ENCODE assay signal across 9 cellular contexts in the genomic region with DNA sequence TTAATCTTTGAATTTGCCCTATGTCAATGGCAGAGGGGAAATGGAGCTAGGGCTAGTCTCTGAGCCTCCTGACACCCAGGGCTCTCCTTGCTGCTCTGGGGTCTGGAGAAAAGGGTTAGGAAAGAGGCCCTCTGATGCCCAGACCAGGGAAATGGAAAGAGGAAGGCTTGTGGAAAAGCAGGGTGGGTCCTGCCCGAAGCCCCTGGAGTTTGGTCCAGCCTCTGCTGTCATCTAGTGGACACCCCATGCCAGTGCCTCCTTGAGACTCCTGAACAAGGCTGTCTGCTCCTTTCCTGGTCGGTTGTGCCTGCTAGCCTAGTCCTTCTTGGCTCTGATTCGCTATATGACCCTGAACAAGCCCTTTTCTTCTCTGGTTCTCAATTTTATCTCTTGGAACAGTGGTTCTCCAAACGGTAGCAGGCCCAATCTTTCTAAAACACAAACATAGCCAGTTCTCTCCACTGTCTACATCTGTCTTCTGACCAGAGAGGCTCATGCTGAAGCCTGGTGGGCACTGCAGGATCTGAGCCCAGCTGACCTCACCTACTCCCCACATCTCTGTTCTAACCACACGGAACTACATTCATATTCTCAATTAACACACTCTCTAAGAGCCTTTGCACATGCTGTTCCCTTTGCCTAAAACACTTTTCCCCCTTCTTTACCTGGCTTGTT. TPM values are rescaled to one million over a fixed set of nuclear protein-coding genes. Genes with fewer than 3 reads are reported as not detected.
DNase-seq lines count a peak whose midpoint lies in the region; ATAC-seq and TF ChIP-seq lines count a peak whose summit lies in the region.
"Had no signal": no experiment of that assay in that cellular context is flagged by ENCODE, and none has a peak within 500 bp of the region (broad histone marks: within the 10 kb centered on the region; RNA-seq: fewer than 3 reads in every experiment).

No MANE protein-coding gene starts in this region.

- no peak overlapping the region for H2AFZ ChIP-seq in OCI-LY7 (ENCODE audit: low read length)
- H2AFZ ChIP-seq in trophoblast cell (ENCODE audit: insufficient read depth, low read length, poor library complexity) = no peak overlapping the region

- peak overlapping the region; percentile 34 for H2BK12ac ChIP-seq in trophoblast cell (ENCODE audit: low read length)

- no peak overlapping the region for H3K4me3 ChIP-seq in Jurkat, Clone E6-1 (ENCODE audit: low read length)
- no peak overlapping the region for H3K4me3 ChIP-seq in OCI-LY7 (ENCODE audit: low read depth, low read length, poor library complexity, severe bottlenecking)
- H3K4me3 ChIP-seq in heart right ventricle = no peak overlapping the region
- no peak overlapping the region for H3K4me3 ChIP-seq in trophoblast cell (ENCODE audit: low read depth, low read length)

- H3K4ac ChIP-seq in trophoblast cell (ENCODE audit: low read depth, low read length) = no peak overlapping the region

- no peak overlapping the region for H3K27ac ChIP-seq in OCI-LY7 (ENCODE audit: low read depth, low read length, poor library complexity, severe bottlenecking)
- peak overlapping the region; percentile 2 to 82 (median 77) for H3K27ac ChIP-seq in heart right ventricle
- peak overlapping the region; percentile 77 for H3K27ac ChIP-seq in trophoblast cell (ENCODE audit: low read depth, low read length)

- H3K79me2 ChIP-seq in OCI-LY7 (ENCODE audit: insufficient read depth, low read depth, low read length) (no peaks in the 10 kb centered on the region), trophoblast cell (ENCODE audit: control insufficient read depth, insufficient read depth, low read length, poor library complexity) (no peaks in the 10 kb centered on the region)

- TF ChIP-seq CTCF in OCI-LY7 (conservative IDR thresholded peaks at IDR 0.05; ENCODE audit: low read length) (peak; percentile 85), heart right ventricle (IDR thresholded peaks at IDR 0.05) (peak in 8 of 9 donors; percentile 83 to 97 (median 92))

- H3K9me3 ChIP-seq in OCI-LY7 (ENCODE audit: low read length) (peaks cover 12% of the 10 kb centered on the region), heart right ventricle (peaks cover 0 to 15% (median 0%) of the 10 kb centered on the region in 11 donors), trophoblast cell (ENCODE audit: insufficient read depth, low read depth, low read length) (no peaks in the 10 kb centered on the region)

- peak overlapping the region; percentile 7 for H3K18ac ChIP-seq in trophoblast cell (ENCODE audit: low read length)

- H3K4me2 ChIP-seq in OCI-LY7 (ENCODE audit: low read length) (no peak overlapping the region), trophoblast cell (ENCODE audit: low read length) (no peak overlapping the region)

- H3K23ac ChIP-seq in trophoblast cell (ENCODE audit: low read length) = no peak overlapping the region

- no peak overlapping the region for H3K9ac ChIP-seq in trophoblast cell (ENCODE audit: low read length)

- H4K20me1 ChIP-seq in OCI-LY7 (ENCODE audit: insufficient read depth, low read length) = no peaks in the 10 kb centered on the region

- H3K9me2 ChIP-seq in OCI-LY7 (ENCODE audit: insufficient read depth, low read length) = no peaks in the 10 kb centered on the region

- ATAC-seq in heart right ventricle (peak; percentile 92 to 99 (median 96)), GM21360 (IDR thresholded peaks at IDR 0.05; ENCODE audit: unreplicated experiment) (no peak), GM18868 (IDR thresholded peaks at IDR 0.05; ENCODE audit: unreplicated experiment) (no peak)

- peak overlapping the region; percentile 26 for H2BK120ac ChIP-seq in trophoblast cell (ENCODE audit: insufficient read depth, low read length, poor library complexity)

- POLR2A ChIA-PET in OCI-LY7 (lab: Charles Lee) = interaction anchor here (0.6 kb wide), 1 partner anchor 41 kb away, joined by 4 read pairs; no protein-coding TSS in a partner anchor

- H4K8ac ChIP-seq in trophoblast cell (ENCODE audit: low read depth, low read length) = peak overlapping the region; percentile 15

- H4K91ac ChIP-seq in trophoblast cell (ENCODE audit: low read depth, low read length) = peak overlapping the region; percentile 59

- H3K79me1 ChIP-seq in trophoblast cell (ENCODE audit: low read length) = peaks cover 3% of the 10 kb centered on the region

- DNase-seq in DMS 273 (lab: John Stamatoyannopoulos, UW; ENCODE audit: unreplicated experiment) (peak; percentile 84), OCI-LY7 (ENCODE audit: low spot score) (peak; percentile 61), amniotic stem cell (lab: John Stamatoyannopoulos, UW) (peak; percentile 41), heart right ventricle (peak; percentile 72 to 84), trophoblast cell (peak; percentile 64 to 74)
- DNase-seq in Jurkat, Clone E6-1 (ENCODE audit: low read depth, low spot score) = peak; percentile 29

- BruUV-seq in OCI-LY7 (replicated peaks; lab: Mats Ljungman, UMichigan) = no TSS peak

- H3K36me3 ChIP-seq in OCI-LY7 (ENCODE audit: insufficient read depth, low read length) (no peaks in the 10 kb centered on the region), heart right ventricle (no peaks in the 10 kb centered on the region), trophoblast cell (ENCODE audit: control insufficient read depth in 1 of 2, insufficient read depth in 2 of 2, low read length in 2 of 2) (no peaks in the 10 kb centered on the region)

- intact Hi-C loops in OCI-LY7 (cut with micrococcal nuclease; ENCODE audit: unreplicated experiment) (loop anchor here (1.0 to 5.0 kb wide), 4 partner anchors 42 to 387 kb away; partner anchors contain the start of gene SELENOM), heart right ventricle (cut with DNase I) (loop anchor here (1.0 to 10.0 kb wide), 16 partner anchors 37 to 514 kb away; partner anchors contain the start of genes SELENOM (in 6 of the 10), MORC2 (in 1 of the 10), SLC35E4 (in 1 of the 10) and TUG1 (in 1 of the 10))

- peak overlapping the region; percentile 6 for H3K14ac ChIP-seq in trophoblast cell (ENCODE audit: low read length)

- no peak overlapping the region for H2AK5ac ChIP-seq in trophoblast cell (ENCODE audit: low read length)

- H3K4me1 ChIP-seq in OCI-LY7 (ENCODE audit: insufficient read depth, low read length, poor library complexity, severe bottlenecking) (no peaks in the 10 kb centered on the region), heart right ventricle (peaks cover 0 to 20% (median 12%) of the 10 kb centered on the region in 9 donors), trophoblast cell (ENCODE audit: control insufficient read depth in 1 of 2, insufficient read depth in 2 of 2, low read length in 2 of 2) (peaks cover 5 to 13% of the 10 kb centered on the region in 2 experiments)

- 16 to 20% methylated on average over 5 of the region's 5 CpGs for WGBS in heart right ventricle, 2 donors
- WGBS in trophoblast cell (ENCODE audit: extremely low coverage, insufficient coverage, insufficient read length) = no CpG with 5 or more reads among the region's 5 CpGs

- peak overlapping the region; percentile 53 for H2BK5ac ChIP-seq in trophoblast cell (ENCODE audit: low read depth, low read length, poor library complexity)

- H3K27me3 ChIP-seq in heart right ventricle (no peaks in the 10 kb centered on the region), trophoblast cell (ENCODE audit: insufficient read depth, low read length) (no peaks in the 10 kb centered on the region)

- CTCF ChIA-PET in OCI-LY7 (lab: Charles Lee; ENCODE audit: unreplicated experiment) = no interaction called here

- no peak overlapping the region for H4K12ac ChIP-seq in trophoblast cell (ENCODE audit: low read depth, low read length)

RNA-seq across cellular contexts. Expression of gene PLA2G3, which starts 8.8 kb away (rescaled TPM):
- not detected for polyA plus RNA-seq in Jurkat, Clone E6-1 (2012; ENCODE audit: insufficient read depth, insufficient read length)
- total RNA-seq in OCI-LY7 (2014; rRNA removed; shearing (Covaris generic)) = not detected in 2 replicates
- total RNA-seq in OCI-LY7 (2022) (not detected in 2 replicates), heart right ventricle (not detected)
- polyA plus RNA-seq in heart right ventricle = under 1 TPM in 1 of 2 donors, not detected in 1; 0.01 TPM
- 0.22 and 0.25 TPM in 2 replicates for polyA plus RNA-seq in trophoblast cell (2013)
- total RNA-seq: T-cell had no signal

RNA-seq across cellular contexts. Expression of gene RNF185, which starts 10.9 kb away (rescaled TPM):
- polyA plus RNA-seq in Jurkat, Clone E6-1 (2012; ENCODE audit: insufficient read depth, insufficient read length) = 23.6 TPM
- 14.3 and 17.7 TPM in 2 replicates for total RNA-seq in OCI-LY7 (2014; rRNA removed; shearing (Covaris generic))
- total RNA-seq in OCI-LY7 (2022) (17.1 and 19.5 TPM in 2 replicates), heart right ventricle (10 to 100 TPM; 20.4 to 24.9 (median 22.0) TPM)
- polyA plus RNA-seq in heart right ventricle = 10 to 100 TPM; 12.2 to 18.7 TPM
- 31.7 and 33.1 TPM in 2 replicates for polyA plus RNA-seq in trophoblast cell (2013)

RNA-seq across cellular contexts. Expression of gene INPP5J, which starts 26.3 kb away (rescaled TPM):
- polyA plus RNA-seq in Jurkat, Clone E6-1 (2012; ENCODE audit: insufficient read depth, insufficient read length) = not detected
- not detected in 2 replicates for total RNA-seq in OCI-LY7 (2014; rRNA removed; shearing (Covaris generic))
- total RNA-seq in OCI-LY7 (2022) (7.0 and 7.5 TPM in 2 replicates), heart right ventricle (10 to 100 TPM; 15.2 to 31.7 (median 19.3) TPM)
- 10 to 100 TPM in 1 of 2 donors, 1 to 10 TPM in 1; 7.9 to 14.0 TPM for polyA plus RNA-seq in heart right ventricle
- 2.3 and 2.4 TPM in 2 replicates for polyA plus RNA-seq in trophoblast cell (2013)

RNA-seq across cellular contexts. Expression of gene SELENOM, which starts 41.7 kb away (rescaled TPM):
- 5.2 TPM for polyA plus RNA-seq in Jurkat, Clone E6-1 (2012; ENCODE audit: insufficient read depth, insufficient read length)
- 1.4 TPM in 1 of 2 replicates, not detected in the other for total RNA-seq in OCI-LY7 (2014; rRNA removed; shearing (Covaris generic))
- 0.55 and 1.8 TPM in 2 replicates for total RNA-seq in OCI-LY7 (2022)
- 10 to 100 TPM; 21.5 to 73.9 (median 45.3) TPM for total RNA-seq in heart right ventricle
- 100 to 1,000 TPM; 122 to 134 TPM for polyA plus RNA-seq in heart right ventricle
- 70.7 and 77.0 TPM in 2 replicates for polyA plus RNA-seq in trophoblast cell (2013)

Comparison
In these comparisons a context has a peak if more than half of its experiments do, and no peak if none do; other contexts are left out.
1. DNase-seq: peak in every context shown above with its lines; median percentile 84 in DMS 273; 78 in heart right ventricle; 69 in trophoblast cell; 61 in OCI-LY7; 41 in amniotic stem cell; 29 in Jurkat, Clone E6-1.
2. ATAC-seq: peak in heart right ventricle (8 of 8); none in GM21360 (single experiment) and GM18868 (single experiment).